In genomic region chr5:154366353-154366752, GRCh38 we compare ENCODE assay signal across 21 cellular contexts.
DNase-seq lines count a peak whose midpoint lies in the region; ATAC-seq, FAIRE-seq and TF ChIP-seq lines count a peak whose summit lies in the region.
"Had no signal": no experiment of that assay in that cellular context is flagged by ENCODE, and none has a peak within 500 bp of the region (broad histone marks: within the 10 kb centered on the region; RNA-seq: fewer than 3 reads in every experiment).

No MANE protein-coding gene starts in this region.

- POLR2A ChIA-PET in SK-N-SH (lab: Yijun Ruan, JAX): no interaction called here

- no peak for TF ChIP-seq CTCF in SK-N-SH (IDR thresholded peaks at IDR 0.05)
- no peak for TF ChIP-seq CTCF in astrocyte (IDR thresholded peaks at IDR 0.05; ENCODE audit: insufficient read depth, low read depth, low read length)
- no peak for TF ChIP-seq CTCF in fibroblast of lung (conservative IDR thresholded peaks at IDR 0.05 in 1 of 2, IDR thresholded peaks at IDR 0.05 in 1 of 2; ENCODE audit: low read depth in 1 of 2, low read length in 2 of 2)
- no peak for TF ChIP-seq CTCF in thoracic aorta (IDR thresholded peaks at IDR 0.05)

- H3K27ac ChIP-seq in SK-N-SH (ENCODE audit: low read depth in 2 of 2, low read length in 1 of 2): peak overlapping the region; percentile 78 to 91
- peak overlapping the region; percentile 96 for H3K27ac ChIP-seq in astrocyte (ENCODE audit: low read depth, low read length)
- H3K27ac ChIP-seq in fibroblast of lung (ENCODE audit: insufficient read depth, low read length): peak overlapping the region; percentile 1
- H3K27ac ChIP-seq in thoracic aorta: peak overlapping the region; percentile 62 to 82
- H3K27ac ChIP-seq: 22Rv1 had no signal

- H3K4me3 Mint-ChIP-seq in astrocyte (ENCODE audit: unreplicated experiment): no peak overlapping the region
- H3K4me3 Mint-ChIP-seq: activated CD4-positive, alpha-beta T cell treated with anti-CD3 and anti-CD28 coated beads for 36 hours; activated naive CD4-positive, alpha-beta T cell treated with anti-CD3 and anti-CD28 coated beads for 36 hours; brain; CD4-positive, CD25-positive, alpha-beta regulatory T cell; IgD-negative memory B cell; immature natural killer cell had no signal

- ATAC-seq in SK-N-SH treated with all-trans-retinoic acid at 6 μM for 48 hours (no peak), thoracic aorta (ENCODE audit: insufficient number of reproducible peaks, low FRiP score, low read depth) (no peak), GM18517 (IDR thresholded peaks at IDR 0.05; ENCODE audit: unreplicated experiment) (no peak)
- ATAC-seq in activated naive CD4-positive, alpha-beta T cell treated with anti-CD3 and anti-CD28 coated beads, Interleukin-2, amount 50 U/mL, for 72 hours: no peak

- no peaks in the 10 kb centered on the region for H3K9me3 Mint-ChIP-seq in astrocyte (ENCODE audit: unreplicated experiment)
- no peaks in the 10 kb centered on the region for H3K9me3 Mint-ChIP-seq in activated naive CD4-positive, alpha-beta T cell treated with anti-CD3 and anti-CD28 coated beads, Interleukin-2, amount 50 U/mL, for 72 hours
- H3K9me3 Mint-ChIP-seq: activated naive CD4-positive, alpha-beta T cell treated with anti-CD3 and anti-CD28 coated beads for 36 hours; brain; CD4-positive, CD25-positive, alpha-beta regulatory T cell; IgD-negative memory B cell; immature natural killer cell had no signal

- no peak overlapping the region for H2AFZ ChIP-seq in SK-N-SH (ENCODE audit: low read depth)
- H2AFZ ChIP-seq in astrocyte (ENCODE audit: low read depth, low read length): no peak overlapping the region
- no peak overlapping the region for H2AFZ ChIP-seq in fibroblast of lung (ENCODE audit: low read length)

- H3F3A ChIP-seq in SK-N-SH (replicated peaks; ENCODE audit: insufficient read depth): peaks cover 59% of the 10 kb centered on the region

- peak in 1 of 2 experiments; percentile 51; a peak in 1 of 4 replicates for TF ChIP-seq EP300 in SK-N-SH (IDR thresholded peaks at IDR 0.05; ENCODE audit: borderline replicate concordance in 1 of 2, low read depth in 1 of 2, low read length in 1 of 2)

- DNase-seq in SK-N-SH (no peak), astrocyte (ENCODE audit: low read depth) (peak; percentile 65), fibroblast of lung (ENCODE audit: low read depth in 2 of 2) (peak; percentile 68 to 72), thoracic aorta (ENCODE audit: low spot score) (no peak), OCI-M1 (lab: John Stamatoyannopoulos, UW) (no peak)
- no peak for DNase-seq in activated naive CD4-positive, alpha-beta T cell treated with anti-CD3 and anti-CD28 coated beads, Interleukin-2, amount 50 U/mL, for 72 hours (ENCODE audit: low spot score in 2 of 2)
- DNase-seq: activated CD4-positive, alpha-beta T cell treated with anti-CD3 and anti-CD28 coated beads for 36 hours; activated naive CD4-positive, alpha-beta T cell treated with anti-CD3 and anti-CD28 coated beads for 36 hours; CD4-positive, CD25-positive, alpha-beta regulatory T cell; immature natural killer cell; NCI-H1105; sigmoid colon; stimulated activated CD4-positive, alpha-beta T cell treated with anti-CD3 and anti-CD28 coated beads, Interleukin-4, amount 100 ng/mL, for 1 hour; stimulated activated CD8-positive, alpha-beta memory T cell treated with anti-CD3 and anti-CD28 coated beads, Interleukin-4, amount 100 ng/mL, for 48 hours; T-helper 9 cell had no signal

- 44% methylated on average over 2 of the region's 2 CpGs for WGBS in SK-N-SH (ENCODE audit: low lambda C conversion rate)

- H3K27me3 Mint-ChIP-seq in astrocyte (ENCODE audit: low read depth, unreplicated experiment): no peaks in the 10 kb centered on the region
- H3K27me3 Mint-ChIP-seq: activated CD4-positive, alpha-beta T cell treated with anti-CD3 and anti-CD28 coated beads for 36 hours; CD4-positive, CD25-positive, alpha-beta regulatory T cell; IgD-negative memory B cell had no signal

- H3K9ac ChIP-seq in SK-N-SH: peak overlapping the region; percentile 62; the same call in 1 of the 2 replicates
- H3K9ac ChIP-seq in astrocyte (ENCODE audit: low read length): peak overlapping the region; percentile 61
- H3K9ac ChIP-seq in fibroblast of lung (ENCODE audit: insufficient read depth, low read length): no peak overlapping the region

- peaks cover 52% of the 10 kb centered on the region for H3K79me2 ChIP-seq in SK-N-SH (ENCODE audit: insufficient read depth)
- H3K79me2 ChIP-seq in astrocyte (ENCODE audit: insufficient read depth, low read length): peaks cover 9% of the 10 kb centered on the region
- no peaks in the 10 kb centered on the region for H3K79me2 ChIP-seq in fibroblast of lung (ENCODE audit: control insufficient read depth, insufficient read depth, low read length)

- H3K36me3 ChIP-seq in SK-N-SH (replicated peaks in 1 of 2; ENCODE audit: control insufficient read depth in 1 of 2, insufficient read depth in 2 of 2, low read length in 1 of 2) (peaks cover 2 to 3% of the 10 kb centered on the region in 2 experiments), astrocyte (ENCODE audit: insufficient read depth, low read length) (no peaks in the 10 kb centered on the region), fibroblast of lung (ENCODE audit: control insufficient read depth, insufficient read depth, low read length) (no peaks in the 10 kb centered on the region), thoracic aorta (no peaks in the 10 kb centered on the region)
- H3K36me3 ChIP-seq: HAP-1, sigmoid colon had no signal

- TF ChIP-seq RAD21 in SK-N-SH (IDR thresholded peaks at IDR 0.05; ENCODE audit: low read length): no peak

- CTCF ChIA-PET in SK-N-SH (lab: Yijun Ruan, JAX): interaction anchor here (1.0 to 1.2 kb wide), 2 partner anchors 12 to 39 kb away, joined by 3 to 4 read pairs; no protein-coding TSS in a partner anchor

- H3K9me2 ChIP-seq in SK-N-SH: no peaks in the 10 kb centered on the region

- peaks cover 10% of the 10 kb centered on the region for H3K36me3 Mint-ChIP-seq in astrocyte (ENCODE audit: low read depth, unreplicated experiment)
- no peaks in the 10 kb centered on the region for H3K36me3 Mint-ChIP-seq in activated naive CD4-positive, alpha-beta T cell treated with anti-CD3 and anti-CD28 coated beads, Interleukin-2, amount 50 U/mL, for 72 hours
- H3K36me3 Mint-ChIP-seq: brain had no signal

- no peaks in the 10 kb centered on the region for H3K9me3 ChIP-seq in SK-N-SH
- no peaks in the 10 kb centered on the region for H3K9me3 ChIP-seq in astrocyte (ENCODE audit: insufficient read depth, low read depth, low read length)
- H3K9me3 ChIP-seq in fibroblast of lung (ENCODE audit: control insufficient read depth, insufficient read depth, low read depth, low read length): no peaks in the 10 kb centered on the region
- H3K9me3 ChIP-seq in thoracic aorta: no peaks in the 10 kb centered on the region
- H3K9me3 ChIP-seq: HAP-1, sigmoid colon had no signal

- H3K4me2 ChIP-seq in SK-N-SH: 0 out of 2 replicates have a peak overlapping the region, but pooled peaks have one; percentile 50
- peak overlapping the region; percentile 56 for H3K4me2 ChIP-seq in astrocyte (ENCODE audit: low read length)
- H3K4me2 ChIP-seq in fibroblast of lung (ENCODE audit: extremely low read depth, insufficient read depth, low read length): no peak overlapping the region

- H3K4me1 ChIP-seq in SK-N-SH (ENCODE audit: control insufficient read depth in 1 of 2, insufficient read depth in 2 of 2, low read depth in 1 of 2, low read length in 1 of 2) (peaks cover 13 to 66% of the 10 kb centered on the region in 2 experiments), astrocyte (ENCODE audit: insufficient read depth, low read length) (peaks cover 63% of the 10 kb centered on the region), fibroblast of lung (ENCODE audit: control insufficient read depth, extremely low read depth, insufficient read depth, low read length) (peaks cover 34% of the 10 kb centered on the region), thoracic aorta (ENCODE audit: control insufficient read depth in 1 of 2, low read depth in 2 of 2) (peaks cover 37 to 60% of the 10 kb centered on the region in 2 donors)
- H3K4me1 ChIP-seq: HAP-1 had no signal

- peaks cover 74% of the 10 kb centered on the region for H3K4me1 Mint-ChIP-seq in astrocyte (ENCODE audit: low read depth, unreplicated experiment)

- H3K4me3 ChIP-seq in SK-N-SH (ENCODE audit: low read depth in 2 of 2, low read length in 1 of 2) (no peak overlapping the region), astrocyte (ENCODE audit: insufficient read depth, low read depth, low read length) (no peak overlapping the region), fibroblast of lung (replicated peaks in 1 of 4; ENCODE audit: control extremely low read depth in 1 of 4, insufficient read depth in 1 of 4, low read depth in 3 of 4, low read length in 4 of 4) (no peak overlapping the region), thoracic aorta (no peak overlapping the region)
- H3K4me3 ChIP-seq: HAP-1, sigmoid colon had no signal

- H3K27me3 ChIP-seq in SK-N-SH (ENCODE audit: insufficient read depth) (no peaks in the 10 kb centered on the region), astrocyte (ENCODE audit: insufficient read depth, low read length) (no peaks in the 10 kb centered on the region), fibroblast of lung (ENCODE audit: control insufficient read depth, insufficient read depth, low read length) (no peaks in the 10 kb centered on the region), thoracic aorta (replicated peaks; ENCODE audit: insufficient read depth) (no peaks in the 10 kb centered on the region)
- H3K27me3 ChIP-seq: sigmoid colon had no signal

- no peak for FAIRE-seq in astrocyte (lab: Jason Lieb, UNC)

- H4K20me1 ChIP-seq in SK-N-SH (ENCODE audit: insufficient read depth): no peaks in the 10 kb centered on the region
- H4K20me1 ChIP-seq in astrocyte (ENCODE audit: insufficient read depth, low read length): no peaks in the 10 kb centered on the region
- H4K20me1 ChIP-seq in fibroblast of lung (ENCODE audit: control insufficient read depth, extremely low read depth, insufficient read depth, low read length): no peaks in the 10 kb centered on the region

- peak overlapping the region; percentile 98 for H3K27ac Mint-ChIP-seq in astrocyte (ENCODE audit: unreplicated experiment)
- H3K27ac Mint-ChIP-seq in activated naive CD4-positive, alpha-beta T cell treated with anti-CD3 and anti-CD28 coated beads, Interleukin-2, amount 50 U/mL, for 72 hours: no peak overlapping the region
- H3K27ac Mint-ChIP-seq: activated CD4-positive, alpha-beta T cell treated with anti-CD3 and anti-CD28 coated beads for 36 hours; activated naive CD4-positive, alpha-beta T cell treated with anti-CD3 and anti-CD28 coated beads for 36 hours had no signal

TF ChIP-seq in SK-N-SH, 30 proteins besides CTCF, POLR2A, EP300 and RAD21 (continues in another document):
- TF ChIP-seq JUND (IDR thresholded peaks at IDR 0.05) (peak; percentile 28; the same call in 1 of the 2 replicates), FOSL2 (IDR thresholded peaks at IDR 0.05; ENCODE audit: borderline replicate concordance, low read depth) (peak; percentile 29; the same call in 1 of the 2 replicates)

TF ChIP-seq in SK-N-SH treated with all-trans-retinoic acid at 6 μM for 48 hours, 23 proteins besides CTCF, POLR2A, EP300 and RAD21 (continues in another document):
- TF ChIP-seq TOX (CRISPR knock-in tag; IDR thresholded peaks at IDR 0.05; ENCODE audit: borderline replicate concordance) (no peak), ZFP3 (CRISPR knock-in tag; IDR thresholded peaks at IDR 0.05) (no peak), CSDC2 (CRISPR knock-in tag; IDR thresholded peaks at IDR 0.05) (no peak), ISL1 (CRISPR knock-in tag; IDR thresholded peaks at IDR 0.05) (no peak)

Comparison
In these comparisons a context has a peak if more than half of its experiments do, and no peak if none do; other contexts are left out.
1. DNase-seq: peak in astrocyte (single experiment) and fibroblast of lung (2 of 2); none in SK-N-SH (single experiment), thoracic aorta (single experiment), OCI-M1 (single experiment) and activated naive CD4-positive, alpha-beta T cell treated with anti-CD3 and anti-CD28 coated beads, Interleukin-2, amount 50 U/mL, for 72 hours (0 of 2).
2. H3K27ac ChIP-seq: peak in every context shown above with its lines; median percentile 96 in astrocyte; 84 in SK-N-SH; 72 in thoracic aorta; 1 in fibroblast of lung.